ENCODE assay signal across 17 cellular contexts in the genomic region with DNA sequence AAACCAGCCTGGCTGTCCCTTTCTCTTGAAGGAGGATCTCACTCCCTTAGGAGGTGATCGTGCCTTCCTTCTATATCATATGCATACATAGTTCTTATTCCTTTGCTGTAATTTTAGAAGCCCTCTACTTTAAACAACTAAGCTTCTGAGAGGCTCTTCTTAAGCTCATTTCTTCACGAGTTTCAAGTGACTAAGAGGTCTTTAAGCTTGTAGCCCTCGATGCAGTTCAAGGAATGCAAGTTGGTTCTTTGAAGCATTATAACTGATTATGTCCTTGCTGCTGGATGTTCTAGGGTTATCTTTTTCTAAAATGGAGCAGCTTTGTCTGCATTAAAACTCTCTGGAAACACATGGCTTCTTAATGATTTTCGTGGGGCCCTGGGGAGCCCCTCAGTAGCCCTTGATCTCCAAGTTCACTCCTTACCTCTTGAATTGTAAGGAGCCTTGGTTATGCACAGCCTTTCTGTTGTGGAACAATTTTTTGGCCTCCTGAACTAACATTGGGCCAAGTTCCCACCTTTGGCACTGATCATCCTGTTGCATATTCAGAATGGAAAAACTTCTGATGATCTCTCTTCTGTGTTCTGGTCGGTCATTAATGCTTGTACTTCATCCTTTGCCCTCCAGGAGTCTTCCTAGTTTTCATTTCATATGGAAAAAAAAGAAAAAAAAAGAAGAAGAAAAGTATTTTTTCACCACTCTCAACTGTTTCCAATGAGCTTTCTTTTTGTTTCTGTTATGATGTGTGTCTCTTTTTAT. TPM values are rescaled to one million over a fixed set of nuclear protein-coding genes. Genes with fewer than 3 reads are reported as not detected.
DNase-seq lines count a peak whose midpoint lies in the region; ATAC-seq and TF ChIP-seq lines count a peak whose summit lies in the region.
"Had no signal": no experiment of that assay in that cellular context is flagged by ENCODE, and none has a peak within 500 bp of the region (broad histone marks: within the 10 kb centered on the region; RNA-seq: fewer than 3 reads in every experiment).

No MANE protein-coding gene starts in this region.

- H3K27ac ChIP-seq in breast epithelium (no peak overlapping the region), upper lobe of right lung (peak overlapping the region; percentile 15)
- H3K27ac ChIP-seq in CD8-positive, alpha-beta memory T cell (ENCODE audit: low read depth, low read length) = no peak overlapping the region
- H3K27ac ChIP-seq: RWPE1 had no signal

- H3K27me3 ChIP-seq in breast epithelium = no peaks in the 10 kb centered on the region
- H3K27me3 ChIP-seq in upper lobe of right lung = no peaks in the 10 kb centered on the region
- no peaks in the 10 kb centered on the region for H3K27me3 ChIP-seq in CD8-positive, alpha-beta memory T cell (ENCODE audit: insufficient read depth, low read length, poor library complexity, severe bottlenecking)
- H3K27me3 ChIP-seq: upper lobe of left lung had no signal

- no peaks in the 10 kb centered on the region for H3K27me3 Mint-ChIP-seq in MCF 10A (ENCODE audit: insufficient read depth, unreplicated experiment)
- H3K27me3 Mint-ChIP-seq in nephron progenitor cell (ENCODE audit: low read depth, poor library complexity) = no peaks in the 10 kb centered on the region
- peaks cover 9 to 19% of the 10 kb centered on the region in 2 donors for H3K27me3 Mint-ChIP-seq in CD8-positive, alpha-beta memory T cell

- H3K9me3 ChIP-seq in breast epithelium (no peaks in the 10 kb centered on the region), upper lobe of right lung (no peaks in the 10 kb centered on the region)
- no peaks in the 10 kb centered on the region for H3K9me3 ChIP-seq in CD8-positive, alpha-beta memory T cell (ENCODE audit: low read length)
- H3K9me3 ChIP-seq: upper lobe of left lung had no signal

- H3K4me1 ChIP-seq in breast epithelium (no peaks in the 10 kb centered on the region), upper lobe of right lung (peaks cover 13% of the 10 kb centered on the region)
- no peaks in the 10 kb centered on the region for H3K4me1 ChIP-seq in CD8-positive, alpha-beta memory T cell (ENCODE audit: insufficient read depth, low read length)

- no peak for TF ChIP-seq CTCF in MCF 10A (IDR thresholded peaks at IDR 0.05; ENCODE audit: unreplicated experiment)
- TF ChIP-seq CTCF in breast epithelium (IDR thresholded peaks at IDR 0.05) = peak in 1 of 3 donors; percentile 29
- peak; percentile 12 for TF ChIP-seq CTCF in nephron progenitor cell (IDR thresholded peaks at IDR 0.05)
- no peak for TF ChIP-seq CTCF in upper lobe of right lung (IDR thresholded peaks at IDR 0.05)

- H3K9me3 Mint-ChIP-seq in MCF 10A (ENCODE audit: unreplicated experiment) = no peaks in the 10 kb centered on the region
- H3K9me3 Mint-ChIP-seq in nephron progenitor cell = no peaks in the 10 kb centered on the region
- peaks cover 0 to 4% (median 0%) of the 10 kb centered on the region in 5 donors for H3K9me3 Mint-ChIP-seq in CD8-positive, alpha-beta memory T cell
- H3K9me3 Mint-ChIP-seq: natural killer cell treated with Interleukin-12 subunit alpha and Interleukin-12 subunit beta and Interleukin-15 and Interleukin-18, amount 100 ng/mL, for 72 hours had no signal

- intact Hi-C loops in MCF 10A (cut with micrococcal nuclease) (loop anchor here (5.0 kb wide), 1 partner anchor 681 kb away; no protein-coding TSS in a partner anchor), breast epithelium (cut with DNase I; ENCODE audit: low total_unique reads) (no loop called here), upper lobe of right lung (cut with DNase I) (no loop called here)

- no peak for TF ChIP-seq POLR2A in breast epithelium (IDR thresholded peaks at IDR 0.05)

- no TSS peak for BruUV-seq in MCF 10A (replicated peaks; lab: Mats Ljungman, UMichigan)

- H3K4me3 ChIP-seq in breast epithelium (no peak overlapping the region), upper lobe of right lung (no peak overlapping the region)
- H3K4me3 ChIP-seq in CD8-positive, alpha-beta memory T cell (ENCODE audit: low read length) = no peak overlapping the region
- H3K4me3 ChIP-seq: upper lobe of left lung had no signal

- H3K36me3 Mint-ChIP-seq in MCF 10A (ENCODE audit: insufficient read depth, unreplicated experiment) = no peaks in the 10 kb centered on the region
- peaks cover 4% of the 10 kb centered on the region for H3K36me3 Mint-ChIP-seq in nephron progenitor cell (ENCODE audit: low read depth)
- H3K36me3 Mint-ChIP-seq in CD8-positive, alpha-beta memory T cell = no peaks in the 10 kb centered on the region
- H3K36me3 Mint-ChIP-seq: natural killer cell treated with Interleukin-12 subunit alpha and Interleukin-12 subunit beta and Interleukin-15 and Interleukin-18, amount 100 ng/mL, for 72 hours had no signal

- H3K36me3 ChIP-seq in breast epithelium (no peaks in the 10 kb centered on the region), upper lobe of right lung (no peaks in the 10 kb centered on the region)
- H3K36me3 ChIP-seq in CD8-positive, alpha-beta memory T cell (ENCODE audit: insufficient read depth, low read length) = no peaks in the 10 kb centered on the region
- H3K36me3 ChIP-seq: upper lobe of left lung had no signal

- no peak for DNase-seq in MCF 10A (ENCODE audit: unreplicated experiment)
- no peak for DNase-seq in breast epithelium (ENCODE audit: low spot score in 2 of 2)
- peak; percentile 34 for DNase-seq in fibroblast of gingiva (ENCODE audit: low read depth)
- no peak for DNase-seq in nephron progenitor cell
- no peak for DNase-seq in upper lobe of right lung
- DNase-seq in kidney glomerular epithelial cell (lab: John Stamatoyannopoulos, UW) = no peak
- no peak for DNase-seq in CD8-positive, alpha-beta memory T cell
- no peak for DNase-seq in MV-4-11 (lab: John Stamatoyannopoulos, UW)
- DNase-seq: activated naive CD4-positive, alpha-beta T cell; KG1; left cardiac atrium; NCI-H146; NCI-H69; stimulated activated CD4-positive, alpha-beta T cell treated with anti-CD3 and anti-CD28 coated beads, Interleukin-12 subunit alpha, Interleukin-12 subunit beta, amount 100 ng/mL, for 4 hours; upper lobe of left lung had no signal

- H3K4me1 Mint-ChIP-seq in MCF 10A (ENCODE audit: insufficient read depth, unreplicated experiment) (peaks cover 61% of the 10 kb centered on the region), nephron progenitor cell (peaks cover 65% of the 10 kb centered on the region)
- no peaks in the 10 kb centered on the region for H3K4me1 Mint-ChIP-seq in CD8-positive, alpha-beta memory T cell

- CTCF ChIA-PET in MCF 10A (lab: Yijun Ruan, JAX) = interaction anchor here (0.5 to 0.7 kb wide), 5 partner anchors 12 to 741 kb away, joined by 3 to 4 read pairs (median 3); no protein-coding TSS in a partner anchor
- CTCF ChIA-PET in CD8-positive, alpha-beta memory T cell (lab: Charles Lee) = no interaction called here

- H3K27ac Mint-ChIP-seq in MCF 10A (ENCODE audit: low read depth, unreplicated experiment) = peak overlapping the region; percentile 42
- no peak overlapping the region for H3K27ac Mint-ChIP-seq in nephron progenitor cell
- no peak overlapping the region for H3K27ac Mint-ChIP-seq in CD8-positive, alpha-beta memory T cell
- H3K27ac Mint-ChIP-seq: natural killer cell treated with Interleukin-12 subunit alpha and Interleukin-12 subunit beta and Interleukin-15 and Interleukin-18, amount 100 ng/mL, for 72 hours had no signal

- POLR2A ChIA-PET in MCF 10A (lab: Yijun Ruan, JAX) = interaction anchor here (0.6 to 3.1 kb wide), 2 partner anchors 12 to 33 kb away, joined by 3 to 16 read pairs; a partner anchor contains a TSS
- POLR2A ChIA-PET in CD8-positive, alpha-beta memory T cell (lab: Charles Lee) = no interaction called here

- no peak for ATAC-seq in upper lobe of right lung
- ATAC-seq: natural killer cell treated with Interleukin-12 subunit alpha and Interleukin-12 subunit beta and Interleukin-15 and Interleukin-18, amount 100 ng/mL, for 72 hours had no signal

- no peak overlapping the region for H3K4me3 Mint-ChIP-seq in MCF 10A (ENCODE audit: unreplicated experiment)
- no peak overlapping the region for H3K4me3 Mint-ChIP-seq in nephron progenitor cell
- H3K4me3 Mint-ChIP-seq in CD8-positive, alpha-beta memory T cell = no peak overlapping the region
- H3K4me3 Mint-ChIP-seq: natural killer cell treated with Interleukin-12 subunit alpha and Interleukin-12 subunit beta and Interleukin-15 and Interleukin-18, amount 100 ng/mL, for 72 hours had no signal

RNA-seq across cellular contexts. Expression of a gene that starts 12.6 kb away (rescaled TPM):
- total RNA-seq in MCF 10A (2022) (52.9 and 70.1 TPM in 2 replicates), breast epithelium (10 to 100 TPM; 42.6 to 52.1 (median 47.5) TPM), upper lobe of right lung (85.7 TPM)
- total RNA-seq in CD8-positive, alpha-beta memory T cell = under 1 TPM in 1 of 2 experiments, not detected in 1; 0.31 TPM
- not detected for polyA plus RNA-seq in CD8-positive, alpha-beta memory T cell

Comparison
In these comparisons a context has a peak if more than half of its experiments do, and no peak if none do; other contexts are left out.
1. RNA of a gene that starts 12.6 kb away (total RNA-seq): 85.7 TPM in upper lobe of right lung (single experiment), 52.9 to 70.1 TPM in MCF 10A and 42.6 to 52.1 TPM in breast epithelium; 0.31 TPM in CD8-positive, alpha-beta memory T cell; every median in the first group is over 10 times any median in the second.